1 cellular context compared by ENCODE assay signal in genomic region chr16:75628351-75628750, GRCh38.
TF ChIP-seq lines count a peak whose summit lies in the region.

No MANE protein-coding gene starts in this region.

TF ChIP-seq in GM23338, 12 proteins besides CTCF, POLR2A, EP300 and RAD21:
- no peak for TF ChIP-seq ZNF114 (CRISPR knock-in tag; IDR thresholded peaks at IDR 0.05)
